ENCODE assay signal across 8 cellular contexts in the genomic region with DNA sequence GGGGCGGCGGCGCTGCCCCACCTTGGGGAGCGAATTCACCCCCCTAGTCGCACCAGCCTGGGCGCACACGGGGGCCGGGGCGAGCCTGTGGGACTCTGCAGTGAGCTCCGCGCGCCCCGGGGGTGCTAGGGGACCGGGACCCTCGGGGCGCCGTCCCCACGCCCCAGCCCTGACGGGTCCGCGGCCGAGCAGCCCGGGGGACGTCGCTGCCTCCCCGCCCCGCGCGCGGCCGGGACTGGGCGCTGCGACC. TPM values are rescaled to one million over a fixed set of nuclear protein-coding genes. Genes with fewer than 3 reads are reported as not detected.
A peak's percentile ranks its signal among the peaks of the same experiment; 100 is the strongest.
DNase-seq lines count a peak whose midpoint lies in the region; ATAC-seq and TF ChIP-seq lines count a peak whose summit lies in the region.

No MANE protein-coding gene starts in this region.

- TF ChIP-seq CTCF in gastroesophageal sphincter (IDR thresholded peaks at IDR 0.05) = no peak

- H3K4me1 ChIP-seq in gastroesophageal sphincter = peaks cover 2 to 56% (median 14%) of the 10 kb centered on the region in 3 donors

- TF ChIP-seq EP300 in gastroesophageal sphincter (IDR thresholded peaks at IDR 0.05) = no peak

- TF ChIP-seq POLR2A in gastroesophageal sphincter (IDR thresholded peaks at IDR 0.05) = no peak

- DNase-seq in NCI-H226 = no peak
- DNase-seq in SW480 (ENCODE audit: low spot score) = no peak

- no peaks in the 10 kb centered on the region for H3K9me3 ChIP-seq in gastroesophageal sphincter

- no CpG with 5 or more reads among the region's 33 CpGs for WGBS in gastroesophageal sphincter (ENCODE audit: low coverage in 1 of 2), 2 donors

- H3K27me3 ChIP-seq in gastroesophageal sphincter = no peaks in the 10 kb centered on the region

- H3K27ac ChIP-seq in gastroesophageal sphincter = peak overlapping the region in 3 of 4 donors; percentile 88 to 96 (median 92)
- peak overlapping the region in 14 of 21 experiments; percentile 14 to 94 (median 86) for H3K27ac ChIP-seq in skin epidermis

- ATAC-seq in GM21515 (IDR thresholded peaks at IDR 0.05; ENCODE audit: unreplicated experiment) (peak; percentile 12), SK-N-SH treated with all-trans-retinoic acid at 6 μM for 48 hours (peak; percentile 6; the same call in 1 of the 3 replicates), gastroesophageal sphincter (no peak), HG02588 (IDR thresholded peaks at IDR 0.05; ENCODE audit: unreplicated experiment) (no peak), HG02970 (IDR thresholded peaks at IDR 0.05; ENCODE audit: low FRiP score, unreplicated experiment) (no peak)

- no peaks in the 10 kb centered on the region for H3K36me3 ChIP-seq in gastroesophageal sphincter

- H3K4me3 ChIP-seq in gastroesophageal sphincter = peak overlapping the region; percentile 69 to 75
- peak overlapping the region; percentile 52 to 88 (median 80) for H3K4me3 ChIP-seq in skin epidermis

TF ChIP-seq in SK-N-SH treated with all-trans-retinoic acid at 6 μM for 48 hours, 23 proteins besides CTCF, POLR2A, EP300 and RAD21:
- TF ChIP-seq, protein P1, sequence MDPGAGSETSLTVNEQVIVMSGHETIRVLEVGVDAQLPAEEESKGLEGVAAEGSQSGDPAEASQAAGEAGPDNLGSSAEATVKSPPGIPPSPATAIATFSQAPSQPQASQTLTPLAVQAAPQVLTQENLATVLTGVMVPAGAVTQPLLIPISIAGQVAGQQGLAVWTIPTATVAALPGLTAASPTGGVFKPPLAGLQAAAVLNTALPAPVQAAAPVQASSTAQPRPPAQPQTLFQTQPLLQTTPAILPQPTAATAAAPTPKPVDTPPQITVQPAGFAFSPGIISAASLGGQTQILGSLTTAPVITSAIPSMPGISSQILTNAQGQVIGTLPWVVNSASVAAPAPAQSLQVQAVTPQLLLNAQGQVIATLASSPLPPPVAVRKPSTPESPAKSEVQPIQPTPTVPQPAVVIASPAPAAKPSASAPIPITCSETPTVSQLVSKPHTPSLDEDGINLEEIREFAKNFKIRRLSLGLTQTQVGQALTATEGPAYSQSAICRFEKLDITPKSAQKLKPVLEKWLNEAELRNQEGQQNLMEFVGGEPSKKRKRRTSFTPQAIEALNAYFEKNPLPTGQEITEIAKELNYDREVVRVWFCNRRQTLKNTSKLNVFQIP (CRISPR knock-in tag; IDR thresholded peaks at IDR 0.05; ENCODE audit: borderline replicate concordance, low read depth) = no peak
- TF ChIP-seq, protein P2, sequence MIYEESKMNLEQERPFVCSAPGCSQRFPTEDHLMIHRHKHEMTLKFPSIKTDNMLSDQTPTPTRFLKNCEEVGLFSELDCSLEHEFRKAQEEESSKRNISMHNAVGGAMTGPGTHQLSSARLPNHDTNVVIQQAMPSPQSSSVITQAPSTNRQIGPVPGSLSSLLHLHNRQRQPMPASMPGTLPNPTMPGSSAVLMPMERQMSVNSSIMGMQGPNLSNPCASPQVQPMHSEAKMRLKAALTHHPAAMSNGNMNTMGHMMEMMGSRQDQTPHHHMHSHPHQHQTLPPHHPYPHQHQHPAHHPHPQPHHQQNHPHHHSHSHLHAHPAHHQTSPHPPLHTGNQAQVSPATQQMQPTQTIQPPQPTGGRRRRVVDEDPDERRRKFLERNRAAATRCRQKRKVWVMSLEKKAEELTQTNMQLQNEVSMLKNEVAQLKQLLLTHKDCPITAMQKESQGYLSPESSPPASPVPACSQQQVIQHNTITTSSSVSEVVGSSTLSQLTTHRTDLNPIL (CRISPR knock-in tag; IDR thresholded peaks at IDR 0.05; ENCODE audit: low read depth) = no peak
- TF ChIP-seq ZNF8 (CRISPR knock-in tag; IDR thresholded peaks at IDR 0.05) = no peak
- no peak for TF ChIP-seq SNAI2 (CRISPR knock-in tag; IDR thresholded peaks at IDR 0.05)

RNA-seq across cellular contexts. Expression of a gene that starts 0.5 kb away (rescaled TPM):
- 10 to 100 TPM; 32.1 to 58.6 (median 42.2) TPM for total RNA-seq in gastroesophageal sphincter

RNA-seq across cellular contexts. Expression of a gene that starts 54.4 kb away (rescaled TPM):
- 1 to 10 TPM in 1 of 4 donors, under 1 TPM in 3; 0.54 to 4.6 (median 0.66) TPM for total RNA-seq in gastroesophageal sphincter

Comparison
In these comparisons a context has a peak if more than half of its experiments do, and no peak if none do; other contexts are left out.
1. ATAC-seq: peak in GM21515 (single experiment) and SK-N-SH treated with all-trans-retinoic acid at 6 μM for 48 hours (single experiment); none in gastroesophageal sphincter (single experiment), HG02588 (single experiment) and HG02970 (single experiment).